8 cellular contexts compared by ENCODE assay signal in genomic region chr6:144285798-144286502, GRCh38. TPM values are rescaled to one million over a fixed set of nuclear protein-coding genes. Genes with fewer than 3 reads are reported as not detected.
A peak's percentile ranks its signal among the peaks of the same experiment; 100 is the strongest.
DNase-seq lines count a peak whose midpoint lies in the region; ATAC-seq and TF ChIP-seq lines count a peak whose summit lies in the region.

No MANE protein-coding gene starts in this region.

- no peaks in the 10 kb centered on the region for H3K9me3 ChIP-seq in GM23248 (ENCODE audit: low read depth)
- H3K9me3 ChIP-seq in mucosa of descending colon: no peaks in the 10 kb centered on the region

- peak overlapping the region; percentile 93 for H3K9ac ChIP-seq in GM23248

- H3K4me2 ChIP-seq in GM23248 (ENCODE audit: unreplicated experiment): peak overlapping the region; percentile 91

- peaks cover 66% of the 10 kb centered on the region for H3K79me2 ChIP-seq in GM23248 (ENCODE audit: insufficient read depth)

- H4K20me1 ChIP-seq in GM23248 (ENCODE audit: insufficient read depth): no peaks in the 10 kb centered on the region

- H3K36me3 ChIP-seq in GM23248 (ENCODE audit: low read depth) (no peaks in the 10 kb centered on the region), mucosa of descending colon (ENCODE audit: low read depth) (no peaks in the 10 kb centered on the region)

- H3K27ac ChIP-seq in GM23248 (peak overlapping the region; percentile 88), temporal lobe (ENCODE audit: low read depth, low read length) (peak overlapping the region; percentile 13)

- DNase-seq in ELF-1 (ENCODE audit: low read depth, low spot score): peak; percentile 83
- peak; percentile 74 for DNase-seq in GM23248
- peak; percentile 62 for DNase-seq in NCI-H1105 (lab: John Stamatoyannopoulos, UW)
- peak; percentile 5 for DNase-seq in activated T-cell treated with anti-CD3 and anti-CD28 coated beads for 4 hours
- peak; percentile 74 to 84 (median 82) for DNase-seq in mucosa of descending colon

- no peaks in the 10 kb centered on the region for H3K9me2 ChIP-seq in GM23248 (ENCODE audit: insufficient read depth)

- H3K4me1 ChIP-seq in GM23248 (ENCODE audit: insufficient read depth) (peaks cover 14% of the 10 kb centered on the region), mucosa of descending colon (ENCODE audit: low read depth) (peaks cover 5% of the 10 kb centered on the region)

- H3K4me3 ChIP-seq in GM23248 (peak overlapping the region; percentile 93), mucosa of descending colon (peak overlapping the region; percentile 35)

- WGBS in GM23248 (ENCODE audit: low coverage in 1 of 2, low lambda C conversion rate in 2 of 2, missing lambda C conversion rate in 2 of 2), 2 experiments: 1% methylated on average over 44 to 49 of the region's 51 CpGs

- no peaks in the 10 kb centered on the region for H3K27me3 ChIP-seq in GM23248 (replicated peaks; ENCODE audit: insufficient read depth)

- H3F3A ChIP-seq in GM23248 (ENCODE audit: insufficient read depth): peaks cover 26% of the 10 kb centered on the region

- peak overlapping the region; percentile 83 for H2AFZ ChIP-seq in GM23248

- intact Hi-C loops in mucosa of descending colon (cut with DNase I, micrococcal nuclease): loop anchor here in 1 of 2 donors (10.0 kb wide), 1 partner anchor 71 kb away; no protein-coding TSS in a partner anchor

- TF ChIP-seq POLR2A in GM18505 (IDR thresholded peaks at IDR 0.05; ENCODE audit: borderline replicate concordance, extremely low read depth, insufficient read depth, insufficient read length): no peak

- in situ Hi-C loops in GM23248 (cut with MboI): no loop called here

- no peak for TF ChIP-seq CTCF in mucosa of descending colon (IDR thresholded peaks at IDR 0.05)

- ATAC-seq in esophagus mucosa (peak; percentile 51), mucosa of descending colon (peak; percentile 69), GM18505 (IDR thresholded peaks at IDR 0.05; ENCODE audit: unreplicated experiment) (no peak)

RNA-seq across cellular contexts. Expression of gene UTRN, which starts 0.8 kb away (rescaled TPM):
- 103 TPM in 2 replicates for total RNA-seq in GM23248 (2014; rRNA removed; shearing (Covaris generic))
- polyA plus RNA-seq in GM23248 (2016; fragmentation: Nextera tagmentation; extraction: Ambion mirVana): 46.6 and 49.4 TPM in 2 replicates
- total RNA-seq in esophagus mucosa (44.0 TPM), mucosa of descending colon (100 to 1,000 TPM in 1 of 3 donors, 10 to 100 TPM in 2; 88.9 to 107 (median 94.0) TPM), temporal lobe (34.9 TPM)

Comparison
In these comparisons a context has a peak if more than half of its experiments do, and no peak if none do; other contexts are left out.
1. DNase-seq: peak in every context shown above with its lines; median percentile 83 in ELF-1; 82 in mucosa of descending colon; 74 in GM23248; 62 in NCI-H1105; 5 in activated T-cell treated with anti-CD3 and anti-CD28 coated beads for 4 hours.